Comparison of ENCODE assay signal across 13 cellular contexts in the genomic region with DNA sequence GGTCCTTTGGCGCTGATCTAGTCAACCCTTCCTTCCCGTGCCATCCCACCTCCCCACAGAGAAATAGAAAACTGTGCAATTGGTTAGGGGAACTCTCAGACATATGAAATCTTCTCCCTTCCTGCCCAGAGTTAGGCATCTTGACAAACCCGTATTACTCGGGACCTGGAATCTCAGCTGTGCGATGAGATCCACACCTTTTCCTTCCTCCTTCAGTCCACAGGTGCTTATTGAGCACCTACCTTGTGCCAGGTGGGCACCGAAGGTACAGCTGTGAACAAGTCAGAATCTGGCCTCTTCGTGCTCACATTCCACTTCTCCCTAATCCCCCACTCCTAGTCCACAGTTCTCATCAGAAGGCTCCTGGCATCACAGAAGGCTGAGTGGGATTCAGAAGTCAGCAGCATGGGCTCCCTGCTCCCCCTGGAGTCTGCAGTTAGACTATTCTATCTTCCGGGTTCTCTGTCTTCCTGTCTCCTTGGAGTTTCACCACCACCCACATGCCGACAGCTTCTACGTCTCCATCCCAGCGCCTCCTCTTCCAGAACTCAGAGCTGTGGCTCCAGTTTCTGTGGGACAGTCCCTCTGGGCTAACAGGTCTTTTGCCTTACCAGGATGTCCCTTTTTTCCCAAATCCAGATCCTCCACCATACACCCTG. TPM values are rescaled to one million over a fixed set of nuclear protein-coding genes. Genes with fewer than 3 reads are reported as not detected.
A peak's percentile ranks its signal among the peaks of the same experiment; 100 is the strongest.
DNase-seq lines count a peak whose midpoint lies in the region; ATAC-seq, FAIRE-seq and TF ChIP-seq lines count a peak whose summit lies in the region.
"Had no signal": no experiment of that assay in that cellular context is flagged by ENCODE, and none has a peak within 500 bp of the region (broad histone marks: within the 10 kb centered on the region; RNA-seq: fewer than 3 reads in every experiment).

No MANE protein-coding gene starts in this region.

- no peaks in the 10 kb centered on the region for H3K9me1 ChIP-seq in IMR-90 (ENCODE audit: insufficient read depth, low read length)
- H3K9me1 ChIP-seq in K562 (ENCODE audit: control insufficient read depth, insufficient read depth, low read length): no peaks in the 10 kb centered on the region

- H3K4me1 ChIP-seq in IMR-90 (ENCODE audit: control insufficient read depth, insufficient read depth, low read length) (no peaks in the 10 kb centered on the region), K562 (replicated peaks in 1 of 2; ENCODE audit: control insufficient read depth in 2 of 2, insufficient read depth in 2 of 2, low read length in 2 of 2) (peaks cover 40 to 50% of the 10 kb centered on the region in 2 experiments)
- H3K4me1 ChIP-seq: uterus had no signal

- H4K91ac ChIP-seq in IMR-90 (ENCODE audit: insufficient read depth, low read depth, low read length): no peak overlapping the region

- H3K18ac ChIP-seq in IMR-90 (ENCODE audit: low read depth, low read length): no peak overlapping the region

- no peak overlapping the region for H3K4ac ChIP-seq in IMR-90 (ENCODE audit: low read depth, low read length)

- in situ Hi-C loops in IMR-90 (cut with MboI; ENCODE audit: low sequenced_read_pairs): loop anchor here (5.0 kb wide), 3 partner anchors 51 to 121 kb away; no protein-coding TSS in a partner anchor
- in situ Hi-C loops in K562 (cut with MboI): loop anchor here (5.0 kb wide), 2 partner anchors 51 to 81 kb away; no protein-coding TSS in a partner anchor

- H3K9me3 Mint-ChIP-seq in activated CD4-positive, alpha-beta T cell treated with anti-CD3 and anti-CD28 coated beads, Interleukin-2, amount 10 ng/mL, durations not matched to agents 24 days and 14 days: no peaks in the 10 kb centered on the region

- H3K27ac Mint-ChIP-seq in activated CD4-positive, alpha-beta T cell treated with anti-CD3 and anti-CD28 coated beads, Interleukin-2, amount 10 ng/mL, durations not matched to agents 24 days and 14 days: peak overlapping the region; percentile 21

- TF ChIP-seq EP300 in K562 (IDR thresholded peaks at IDR 0.05; ENCODE audit: low read length): no peak

- no peak overlapping the region for H2BK5ac ChIP-seq in IMR-90 (ENCODE audit: low read depth, low read length, poor library complexity, severe bottlenecking)

- no peak overlapping the region for H3K56ac ChIP-seq in IMR-90 (ENCODE audit: extremely low read depth, insufficient read depth, low read length)

- no peak overlapping the region for H3K23ac ChIP-seq in IMR-90 (ENCODE audit: low read depth, low read length)

- no peaks in the 10 kb centered on the region for H4K20me1 ChIP-seq in IMR-90 (ENCODE audit: insufficient read depth, low read length)
- no peaks in the 10 kb centered on the region for H4K20me1 ChIP-seq in K562 (replicated peaks; ENCODE audit: control insufficient read depth, insufficient read depth, low read length)

- H3K27ac ChIP-seq in IMR-90 (ENCODE audit: insufficient read depth, low read length) (no peak overlapping the region), K562 (ENCODE audit: extremely low read depth, low read depth, low read length) (no peak overlapping the region)
- H3K27ac ChIP-seq: esophagus muscularis mucosa, pancreas, SJSA1, uterus had no signal

- H3K4me2 ChIP-seq in IMR-90 (ENCODE audit: low read depth, low read length): no peak overlapping the region
- H3K4me2 ChIP-seq in K562 (ENCODE audit: insufficient read depth, low read length): no peak overlapping the region

- H2BK120ac ChIP-seq in IMR-90 (ENCODE audit: low read depth, low read length): no peak overlapping the region

- H3K4me1 Mint-ChIP-seq in activated CD4-positive, alpha-beta T cell treated with anti-CD3 and anti-CD28 coated beads, Interleukin-2, amount 10 ng/mL, durations not matched to agents 24 days and 14 days: peaks cover 18% of the 10 kb centered on the region

- no peaks in the 10 kb centered on the region for H3K79me1 ChIP-seq in IMR-90 (ENCODE audit: low read depth in 1 of 2, low read length in 2 of 2)

- no peak overlapping the region for H3K14ac ChIP-seq in IMR-90 (replicated peaks; ENCODE audit: low read depth, low read length)

- intact Hi-C loops in activated CD4-positive, alpha-beta T cell treated with anti-CD3 and anti-CD28 coated beads, Interleukin-2, amount 10 ng/mL, durations not matched to agents 24 days and 14 days (cut with micrococcal nuclease): loop anchor here (1.0 kb wide), 3 partner anchors 51 to 86 kb away; no protein-coding TSS in a partner anchor
- intact Hi-C loops in IMR-90 (cut with micrococcal nuclease) (loop anchor here (1.0 kb wide), 5 partner anchors 51 to 197 kb away; no protein-coding TSS in a partner anchor), K562 (cut with micrococcal nuclease) (loop anchor here (1.0 to 2.0 kb wide), 5 partner anchors 51 to 196 kb away; no protein-coding TSS in a partner anchor)

- H3K27me3 ChIP-seq in IMR-90 (ENCODE audit: control insufficient read depth, insufficient read depth, low read length): peaks cover 57% of the 10 kb centered on the region
- H3K27me3 ChIP-seq in K562 (ENCODE audit: control insufficient read depth in 2 of 2, insufficient read depth in 2 of 2, low read length in 2 of 2): no peaks in the 10 kb centered on the region
- H3K27me3 ChIP-seq: pancreas, SJSA1, uterus had no signal

- no peak overlapping the region for H2BK15ac ChIP-seq in IMR-90 (ENCODE audit: low read depth, low read length)

- H2AK9ac ChIP-seq in IMR-90 (replicated peaks; ENCODE audit: low read depth, low read length, poor library complexity): no peak overlapping the region

- BruUV-seq in IMR-90 (replicated peaks; lab: Mats Ljungman, UMichigan) (no TSS peak), K562 (replicated peaks; lab: Mats Ljungman, UMichigan) (no TSS peak)

- peak; percentile 30; the same call in 1 of the 2 replicates for TF ChIP-seq CTCF in IMR-90 (conservative IDR thresholded peaks at IDR 0.05; ENCODE audit: low read depth, low read length)
- TF ChIP-seq CTCF in K562 (IDR thresholded peaks at IDR 0.05 in 2 of 3, conservative IDR thresholded peaks at IDR 0.05 in 1 of 3; ENCODE audit: insufficient read depth in 2 of 3, low read depth in 1 of 3, low read length in 3 of 3): peak; percentile 16 to 59 (median 54); a peak in 5 of 6 replicates

- H4K8ac ChIP-seq in IMR-90 (ENCODE audit: low read depth in 2 of 2, low read length in 2 of 2): no peak overlapping the region

- dilution Hi-C loops in IMR-90 (cut with HindIII; ENCODE audit: low sequenced_read_pairs, unreplicated experiment): no loop called here

- no peaks in the 10 kb centered on the region for H3K79me2 ChIP-seq in K562 (ENCODE audit: control insufficient read depth, insufficient read depth, low read length)

- H2BK20ac ChIP-seq in IMR-90 (ENCODE audit: low read depth, low read length): no peak overlapping the region

- H3K27me3 Mint-ChIP-seq in activated CD4-positive, alpha-beta T cell treated with anti-CD3 and anti-CD28 coated beads, Interleukin-2, amount 10 ng/mL, durations not matched to agents 24 days and 14 days: peaks cover 21% of the 10 kb centered on the region

- no peak overlapping the region for H4K5ac ChIP-seq in IMR-90 (ENCODE audit: low read depth, low read length)

- POLR2A ChIA-PET in IMR-90 (lab: Charles Lee; ENCODE audit: unreplicated experiment): no interaction called here
- POLR2A ChIA-PET in K562 (lab: Yijun Ruan, JAX): interaction anchor here (0.6 to 2.4 kb wide), 12 partner anchors 10 to 240 kb away, joined by 3 to 7 read pairs (median 3); no protein-coding TSS in a partner anchor

- CTCF ChIA-PET in IMR-90 (lab: Yijun Ruan, JAX) (interaction anchor here (1.0 to 2.2 kb wide), 7 partner anchors 8 to 89 kb away, joined by 3 to 12 read pairs (median 4); no protein-coding TSS in a partner anchor), K562 (lab: Yijun Ruan, JAX; ENCODE audit: low intra/inter-chr PET ratio) (interaction anchor here (0.6 to 7.0 kb wide), 9 partner anchors 20 to 197 kb away, joined by 3 to 144 read pairs (median 8); no protein-coding TSS in a partner anchor)

- no peaks in the 10 kb centered on the region for H3K36me3 Mint-ChIP-seq in activated CD4-positive, alpha-beta T cell treated with anti-CD3 and anti-CD28 coated beads, Interleukin-2, amount 10 ng/mL, durations not matched to agents 24 days and 14 days (ENCODE audit: low read depth)

- H3K4me3 ChIP-seq in IMR-90 (ENCODE audit: insufficient read depth, low read depth, low read length): no peak overlapping the region
- H3K4me3 ChIP-seq in K562: no peak overlapping the region
- H3K4me3 ChIP-seq: esophagus muscularis mucosa, pancreas, SJSA1, uterus had no signal

- FAIRE-seq in K562 (lab: Jason Lieb, UNC): no peak
- FAIRE-seq: pancreas had no signal

- H3K36me3 ChIP-seq in IMR-90 (ENCODE audit: control insufficient read depth, insufficient read depth, low read length) (no peaks in the 10 kb centered on the region), K562 (ENCODE audit: control insufficient read depth, insufficient read depth, low read length) (no peaks in the 10 kb centered on the region)
- H3K36me3 ChIP-seq: esophagus muscularis mucosa, pancreas, SJSA1, uterus had no signal

- ATAC-seq in IMR-90 (ENCODE audit: low read depth) (peak; percentile 4; the same call in 1 of the 2 replicates), K562 (peak; percentile 27; the same call in 2 of the 3 replicates), GM19455 (IDR thresholded peaks at IDR 0.05; ENCODE audit: unreplicated experiment) (no peak), GM18868 (IDR thresholded peaks at IDR 0.05; ENCODE audit: unreplicated experiment) (no peak)

- WGBS in IMR-90 (ENCODE audit: extremely low coverage in 2 of 2, insufficient read length in 1 of 2), 2 experiments: 25% methylated on average over 4 of the region's 11 CpGs; no CpG with 5 or more reads in 1 of the 2 experiments
- 27% methylated on average over 11 of the region's 11 CpGs for WGBS in K562 (ENCODE audit: insufficient coverage, low coverage, missing lambda C conversion rate)

- TF ChIP-seq POLR2A in IMR-90 (IDR thresholded peaks at IDR 0.05; ENCODE audit: low read depth, low read length) (no peak; the same call in 1 of the 2 replicates), K562 (conservative IDR thresholded peaks at IDR 0.05) (no peak)

- no peak overlapping the region for H3K4me3 Mint-ChIP-seq in activated CD4-positive, alpha-beta T cell treated with anti-CD3 and anti-CD28 coated beads, Interleukin-2, amount 10 ng/mL, durations not matched to agents 24 days and 14 days

- TF ChIP-seq RAD21 in IMR-90 (IDR thresholded peaks at IDR 0.05; ENCODE audit: low read length) (peak; percentile 38), K562 (CRISPR knock-in tag; conservative IDR thresholded peaks at IDR 0.05 in 1 of 2, IDR thresholded peaks at IDR 0.05 in 1 of 2) (peak in 1 of 2 experiments; percentile 20; a peak in 2 of 4 replicates)

- peak overlapping the region; percentile 58 for H2AFZ ChIP-seq in IMR-90 (replicated peaks; ENCODE audit: low read length, poor library complexity)
- H2AFZ ChIP-seq in K562 (ENCODE audit: low read depth, low read length): no peak overlapping the region

- no peak overlapping the region for H2AK5ac ChIP-seq in IMR-90 (ENCODE audit: low read depth, low read length)

- no peaks in the 10 kb centered on the region for H3K9me3 ChIP-seq in IMR-90 (ENCODE audit: control insufficient read depth, insufficient read depth, low read length)
- H3K9me3 ChIP-seq in K562 (replicated peaks; ENCODE audit: control insufficient read depth, insufficient read depth, low read depth, low read length): no peaks in the 10 kb centered on the region
- H3K9me3 ChIP-seq: esophagus muscularis mucosa, pancreas, SJSA1, uterus had no signal

- no peak overlapping the region for H3K9ac ChIP-seq in IMR-90 (ENCODE audit: low read depth, low read length)
- H3K9ac ChIP-seq in K562 (ENCODE audit: insufficient read depth in 1 of 2, low read depth in 2 of 2, low read length in 2 of 2): no peak overlapping the region

- DNase-seq in activated CD4-positive, alpha-beta T cell treated with anti-CD3 and anti-CD28 coated beads, Interleukin-2, amount 10 ng/mL, durations not matched to agents 24 days and 14 days: no peak
- no peak for DNase-seq in activated CD4-positive, alpha-beta T cell treated with anti-CD3 and anti-CD28 coated beads, Interleukin-2, amount 50 U/mL, for 1 hour
- DNase-seq in IMR-90 (peak; percentile 22), K562 (ENCODE audit: extremely low read depth in 1 of 4, low spot score in 3 of 4) (peak; percentile 32 to 68 (median 50)), putamen (ENCODE audit: low spot score) (peak; percentile 34)
- no peak for DNase-seq in activated naive CD4-positive, alpha-beta T cell treated with Interleukin-2 at 50 U/mL for 16 hours

RNA-seq across cellular contexts. Expression of a gene that starts 23.0 kb away (rescaled TPM):
- total RNA-seq in activated CD4-positive, alpha-beta T cell treated with anti-CD3 and anti-CD28 coated beads, Interleukin-2, amount 10 ng/mL, durations not matched to agents 24 days and 14 days: not detected in 2 replicates
- total RNA-seq in IMR-90 (2012; rRNA removed): not detected in 2 replicates
- not detected in 2 replicates for polyA plus RNA-seq in IMR-90 (2012; rRNA removed)
- polyA plus RNA-seq in IMR-90 (2012; cell fraction: cytosol; rRNA removed): not detected in 2 replicates
- not detected in 2 replicates for polyA plus RNA-seq in IMR-90 (2012; cell fraction: nucleus; rRNA removed; ENCODE audit: low replicate concordance)
- total RNA-seq in K562 (2011; cell fraction: chromatin; rRNA removed; ENCODE audit: low replicate concordance): not detected in 2 replicates
- not detected in 2 replicates for total RNA-seq in K562 (2011; cell fraction: nucleolus; rRNA removed)
- not detected in 2 replicates for total RNA-seq in K562 (2011; cell fraction: nucleoplasm; rRNA removed)
- total RNA-seq in K562 (2014; rRNA removed): not detected in 2 replicates
- not detected in 2 replicates for total RNA-seq in K562 (2014; rRNA removed; fragmentation: Illumina TruSeq; extraction: Trizol)
- total RNA-seq in K562 (2015; rRNA removed; fragmentation: Illumina TruSeq; extraction: Trizol): not detected in 2 replicates
- total RNA-seq in K562 (2021): not detected in 2 replicates
- not detected in 2 replicates for polyA plus RNA-seq in K562 (2011; rRNA removed)
- not detected in 2 replicates for polyA plus RNA-seq in K562 (2011; cell fraction: cytosol; rRNA removed)
- polyA plus RNA-seq in K562 (2011; cell fraction: nucleus; rRNA removed): not detected in 2 replicates
- polyA plus RNA-seq in K562 (2012): not detected in 2 replicates
- polyA plus RNA-seq in K562 (2014; fragmentation: Illumina TruSeq; extraction: Trizol): not detected in 2 replicates
- not detected for polyA plus RNA-seq in K562 (2014; fragmentation: Nextera tagmentation; extraction: Ambion mirVana)
- polyA plus RNA-seq in K562 (2014; rRNA removed): not detected in 2 replicates
- polyA minus RNA-seq in K562 (2011; rRNA and poly(A)+ RNA removed): not detected in 2 replicates
- polyA minus RNA-seq in K562 (2011; cell fraction: cytosol; rRNA and poly(A)+ RNA removed): not detected in 2 replicates
- polyA minus RNA-seq in K562 (2011; cell fraction: nucleus; rRNA and poly(A)+ RNA removed): not detected in 2 replicates
- total RNA-seq: aorta, esophagus muscularis mucosa, pancreas, SJSA1, uterus had no signal
- polyA plus RNA-seq: pancreas had no signal

RNA-seq across cellular contexts. Expression of a gene that starts 38.8 kb away (rescaled TPM):
- total RNA-seq in activated CD4-positive, alpha-beta T cell treated with anti-CD3 and anti-CD28 coated beads, Interleukin-2, amount 10 ng/mL, durations not matched to agents 24 days and 14 days: 0.07 TPM in 1 of 2 replicates, not detected in the other
- total RNA-seq in IMR-90 (2012; rRNA removed): not detected in 2 replicates
- not detected in 2 replicates for polyA plus RNA-seq in IMR-90 (2012; rRNA removed)
- not detected in 2 replicates for polyA plus RNA-seq in IMR-90 (2012; cell fraction: cytosol; rRNA removed)
- polyA plus RNA-seq in IMR-90 (2012; cell fraction: nucleus; rRNA removed; ENCODE audit: low replicate concordance): not detected in 2 replicates
- 5.4 and 9.4 TPM in 2 replicates for total RNA-seq in K562 (2011; cell fraction: chromatin; rRNA removed; ENCODE audit: low replicate concordance)
- total RNA-seq in K562 (2011; cell fraction: nucleolus; rRNA removed): 7.1 and 8.2 TPM in 2 replicates
- total RNA-seq in K562 (2011; cell fraction: nucleoplasm; rRNA removed): 7.4 and 7.9 TPM in 2 replicates
- total RNA-seq in K562 (2014; rRNA removed): 0.86 and 1.2 TPM in 2 replicates
- total RNA-seq in K562 (2014; rRNA removed; fragmentation: Illumina TruSeq; extraction: Trizol): 0.55 and 0.64 TPM in 2 replicates
- total RNA-seq in K562 (2015; rRNA removed; fragmentation: Illumina TruSeq; extraction: Trizol): 0.79 and 1.0 TPM in 2 replicates
- 2.5 and 3.8 TPM in 2 replicates for total RNA-seq in K562 (2021)
- 4.3 and 10.7 TPM in 2 replicates for polyA plus RNA-seq in K562 (2011; rRNA removed)
- polyA plus RNA-seq in K562 (2011; cell fraction: cytosol; rRNA removed): 5.9 and 9.6 TPM in 2 replicates
- polyA plus RNA-seq in K562 (2011; cell fraction: nucleus; rRNA removed): 16.2 and 16.5 TPM in 2 replicates
- polyA plus RNA-seq in K562 (2012): 2.5 and 4.8 TPM in 2 replicates
- 1.6 and 2.4 TPM in 2 replicates for polyA plus RNA-seq in K562 (2014; fragmentation: Illumina TruSeq; extraction: Trizol)
- under 1 TPM; 0.25 to 0.37 TPM for polyA plus RNA-seq in K562 (2014; fragmentation: Nextera tagmentation; extraction: Ambion mirVana)
- polyA plus RNA-seq in K562 (2014; rRNA removed): 2.3 and 3.4 TPM in 2 replicates
- polyA minus RNA-seq in K562 (2011; rRNA and poly(A)+ RNA removed): 2.5 and 3.5 TPM in 2 replicates
- 1.7 and 6.7 TPM in 2 replicates for polyA minus RNA-seq in K562 (2011; cell fraction: cytosol; rRNA and poly(A)+ RNA removed)
- 1.9 and 3.8 TPM in 2 replicates for polyA minus RNA-seq in K562 (2011; cell fraction: nucleus; rRNA and poly(A)+ RNA removed)
- total RNA-seq: aorta, esophagus muscularis mucosa, pancreas, SJSA1 had no signal
- polyA plus RNA-seq: pancreas had no signal

Comparison
In these comparisons a context has a peak if more than half of its experiments do, and no peak if none do; other contexts are left out.
1. DNase-seq: peak in IMR-90 (single experiment), K562 (4 of 4) and putamen (single experiment); none in activated CD4-positive, alpha-beta T cell treated with anti-CD3 and anti-CD28 coated beads, Interleukin-2, amount 10 ng/mL, durations not matched to agents 24 days and 14 days (single experiment), activated CD4-positive, alpha-beta T cell treated with anti-CD3 and anti-CD28 coated beads, Interleukin-2, amount 50 U/mL, for 1 hour (single experiment) and activated naive CD4-positive, alpha-beta T cell treated with Interleukin-2 at 50 U/mL for 16 hours (single experiment).
2. ATAC-seq: peak in IMR-90 (single experiment) and K562 (single experiment); none in GM19455 (single experiment) and GM18868 (single experiment).